ENCODE assay signal across 8 cellular contexts in the genomic region with DNA sequence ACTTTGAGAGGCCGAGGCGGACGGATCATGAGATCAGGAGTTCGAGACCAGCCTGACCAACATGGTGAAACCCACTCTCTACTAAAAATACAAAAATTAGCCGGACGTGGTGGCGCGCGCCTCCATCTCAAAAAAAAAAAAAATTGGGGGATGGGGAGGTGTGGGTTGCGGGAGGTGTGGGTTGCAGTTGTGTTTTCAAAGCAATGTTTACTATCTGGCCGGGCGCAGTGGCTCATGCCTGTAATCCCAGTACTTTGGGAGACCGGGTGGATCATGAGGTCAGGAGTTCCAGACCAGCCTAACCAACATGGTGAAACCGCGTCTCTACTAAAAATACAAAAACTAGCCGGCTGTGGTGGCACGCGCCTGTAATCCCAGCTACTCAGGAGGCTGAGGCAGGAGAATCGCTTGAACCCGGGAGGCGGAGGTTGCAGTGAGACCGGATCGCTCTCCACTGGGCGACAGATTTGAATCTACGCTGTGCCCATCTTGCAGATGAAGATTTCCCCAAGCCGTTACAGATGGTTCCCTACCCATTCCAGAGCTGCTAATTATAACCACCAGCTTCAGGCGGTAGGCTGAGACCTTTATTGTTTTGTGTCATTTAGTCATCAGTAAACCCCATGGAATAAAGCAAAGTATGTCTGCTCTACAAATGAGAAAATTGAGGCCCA. TPM values are rescaled to one million over a fixed set of nuclear protein-coding genes. Genes with fewer than 3 reads are reported as not detected.
DNase-seq lines count a peak whose midpoint lies in the region; ATAC-seq and TF ChIP-seq lines count a peak whose summit lies in the region.
"Not testable (repeated sequence)": the region's sequence is repeated elsewhere in the genome, so short reads cannot be mapped to it uniquely, and the experiment has no call there.

No MANE protein-coding gene starts in this region.

- H3K36me3 ChIP-seq in GM06990 (ENCODE audit: control insufficient read depth, insufficient read depth, low read length); NT2/D1 (ENCODE audit: insufficient read depth, insufficient read length, low read length); breast epithelium; mesendoderm (ENCODE audit: control insufficient read depth, insufficient read depth, low read length); psoas muscle (ENCODE audit: insufficient read depth in 1 of 2, low read depth in 1 of 2); upper lobe of right lung: not testable (repeated sequence)

- H3K56ac ChIP-seq in mesendoderm (ENCODE audit: low read length), result peak overlapping the region; percentile 2

- not testable (repeated sequence) for H3K18ac ChIP-seq in mesendoderm (ENCODE audit: low read length)

- not testable (repeated sequence) for H3K27me3 Mint-ChIP-seq in activated CD4-positive, alpha-beta memory T cell treated with anti-CD3 and anti-CD28 coated beads for 36 hours

- TF ChIP-seq CTCF in GM06990 (IDR thresholded peaks at IDR 0.05; ENCODE audit: insufficient read depth, low read length, poor library complexity, severe bottlenecking); breast epithelium (IDR thresholded peaks at IDR 0.05); foreskin fibroblast (IDR thresholded peaks at IDR 0.05; ENCODE audit: low read depth, low read length); psoas muscle (IDR thresholded peaks at IDR 0.05); upper lobe of right lung (IDR thresholded peaks at IDR 0.05): not testable (repeated sequence)

- CTCF ChIA-PET in activated CD4-positive, alpha-beta memory T cell treated with anti-CD3 and anti-CD28 coated beads for 36 hours (lab: Charles Lee), result not testable (repeated sequence)

- peaks cover 15% of the 10 kb centered on the region for H3K36me3 Mint-ChIP-seq in activated CD4-positive, alpha-beta memory T cell treated with anti-CD3 and anti-CD28 coated beads for 36 hours

- H2BK15ac ChIP-seq in mesendoderm (replicated peaks; ENCODE audit: low read depth), result not testable (repeated sequence)

- H3K27ac ChIP-seq in breast epithelium, result peak overlapping the region; percentile 90 to 92
- H3K27ac ChIP-seq in mesendoderm (ENCODE audit: low read depth, low read length), result not testable (repeated sequence)
- peak overlapping the region; percentile 94 for H3K27ac ChIP-seq in psoas muscle
- peak overlapping the region; percentile 59 for H3K27ac ChIP-seq in upper lobe of right lung

- peak overlapping the region; percentile 100 for H3K4me3 Mint-ChIP-seq in activated CD4-positive, alpha-beta memory T cell treated with anti-CD3 and anti-CD28 coated beads for 36 hours

- not testable (repeated sequence) for TF ChIP-seq POLR2A in breast epithelium (IDR thresholded peaks at IDR 0.05)

- not testable (repeated sequence) for H3K27me3 ChIP-seq in GM06990 (replicated peaks; ENCODE audit: control insufficient read depth, insufficient read depth, low read length); NT2/D1 (ENCODE audit: insufficient read depth, insufficient read length); breast epithelium; mesendoderm (ENCODE audit: insufficient read depth, low read length, poor library complexity); psoas muscle (ENCODE audit: insufficient read depth in 3 of 3, low read length in 2 of 3); upper lobe of right lung

- DNase-seq in GM06990 (ENCODE audit: extremely low read depth, insufficient read length); NT2/D1 (ENCODE audit: low read depth, low spot score); activated CD4-positive, alpha-beta memory T cell treated with anti-CD3 and anti-CD28 coated beads for 36 hours; breast epithelium (ENCODE audit: low spot score in 2 of 2); foreskin fibroblast; mesendoderm; psoas muscle; upper lobe of right lung: not testable (repeated sequence)

- not testable (repeated sequence) for H2AK5ac ChIP-seq in mesendoderm (ENCODE audit: low read length)

- POLR2A ChIA-PET in activated CD4-positive, alpha-beta memory T cell treated with anti-CD3 and anti-CD28 coated beads for 36 hours (lab: Charles Lee), result interaction anchor here (0.7 to 1.0 kb wide), 4 partner anchors 15 to 324 kb away, joined by 3 to 4 read pairs (median 4); partner anchors contain the start of gene SNX3

- H3K4me1 Mint-ChIP-seq in activated CD4-positive, alpha-beta memory T cell treated with anti-CD3 and anti-CD28 coated beads for 36 hours (ENCODE audit: low read depth), result peaks cover 33% of the 10 kb centered on the region

- not testable (repeated sequence) for H2BK5ac ChIP-seq in mesendoderm (ENCODE audit: low read length)

- not testable (repeated sequence) for H3K4ac ChIP-seq in mesendoderm (ENCODE audit: low read depth, low read length)

- no CpG with 5 or more reads among the region's 27 CpGs for WGBS in mesendoderm (ENCODE audit: extremely low coverage, insufficient coverage, low lambda C conversion rate)
- 79 to 81% (median 79%) methylated on average over 27 of the region's 27 CpGs for WGBS in psoas muscle, 3 donors

- not testable (repeated sequence) for H3K9me3 ChIP-seq in NT2/D1 (ENCODE audit: insufficient read depth, low read length); breast epithelium; psoas muscle; upper lobe of right lung

- H3K4me3 ChIP-seq in GM06990 (replicated peaks; ENCODE audit: low read depth, low read length) (peak overlapping the region; percentile 64), NT2/D1 (ENCODE audit: insufficient read length, low read depth) (peak overlapping the region; percentile 41), breast epithelium (peak overlapping the region; percentile 76 to 91 (median 87)), foreskin fibroblast (ENCODE audit: low read depth in 1 of 2, low read length in 2 of 2) (peak overlapping the region; percentile 68 to 99), psoas muscle (peak overlapping the region; percentile 96), upper lobe of right lung (peak overlapping the region; percentile 81)
- H3K4me3 ChIP-seq in mesendoderm (ENCODE audit: low read length), result not testable (repeated sequence)

- not testable (repeated sequence) for H3K23ac ChIP-seq in mesendoderm (ENCODE audit: low read length)

- not testable (repeated sequence) for H3K4me2 ChIP-seq in mesendoderm (ENCODE audit: low read length)

- H3K4me1 ChIP-seq in NT2/D1 (ENCODE audit: insufficient read depth, insufficient read length); mesendoderm (ENCODE audit: control insufficient read depth, low read depth, low read length): not testable (repeated sequence)
- peaks cover 0 to 11% of the 10 kb centered on the region in 2 donors for H3K4me1 ChIP-seq in breast epithelium
- peaks cover 25% of the 10 kb centered on the region for H3K4me1 ChIP-seq in psoas muscle
- H3K4me1 ChIP-seq in upper lobe of right lung, result peaks cover 23% of the 10 kb centered on the region

- not testable (repeated sequence) for H3K9ac ChIP-seq in NT2/D1 (ENCODE audit: insufficient read length, low read depth)
- peak overlapping the region; percentile 58 for H3K9ac ChIP-seq in mesendoderm (ENCODE audit: low read length)

- not testable (repeated sequence) for ATAC-seq in psoas muscle, upper lobe of right lung

- H4K5ac ChIP-seq in mesendoderm (ENCODE audit: low read length), result not testable (repeated sequence)

- not testable (repeated sequence) for H4K8ac ChIP-seq in mesendoderm (ENCODE audit: low read depth, low read length)

- H2BK120ac ChIP-seq in mesendoderm (ENCODE audit: low read depth, low read length), result not testable (repeated sequence)

- H3K27ac Mint-ChIP-seq in activated CD4-positive, alpha-beta memory T cell treated with anti-CD3 and anti-CD28 coated beads for 36 hours, result peak overlapping the region; percentile 89

- H3K79me1 ChIP-seq in mesendoderm (ENCODE audit: low read length), result not testable (repeated sequence)

- intact Hi-C loops in activated CD4-positive, alpha-beta memory T cell treated with anti-CD3 and anti-CD28 coated beads for 36 hours (cut with micrococcal nuclease), result loop anchor here (1.0 to 10.0 kb wide), 7 partner anchors 42 to 1526 kb away; partner anchors contain the start of genes CD164, CEP57L1, OSTM1 and SNX3
- intact Hi-C loops in breast epithelium (cut with DNase I; ENCODE audit: low total_unique reads); psoas muscle (cut with DNase I); upper lobe of right lung (cut with DNase I): not testable (repeated sequence)

- not testable (repeated sequence) for H3K9me3 Mint-ChIP-seq in activated CD4-positive, alpha-beta memory T cell treated with anti-CD3 and anti-CD28 coated beads for 36 hours

- peaks cover 33% of the 10 kb centered on the region for H3K79me2 ChIP-seq in mesendoderm (ENCODE audit: control insufficient read depth, insufficient read depth, low read length)

RNA-seq across cellular contexts. Expression of gene SEC63, which starts 0.8 kb away (rescaled TPM):
- 10 to 100 TPM; 90.6 to 95.9 TPM for total RNA-seq in activated CD4-positive, alpha-beta memory T cell treated with anti-CD3 and anti-CD28 coated beads for 36 hours
- total RNA-seq in breast epithelium, result 10 to 100 TPM; 48.8 to 60.0 (median 58.7) TPM
- 58.7 TPM for polyA plus RNA-seq in mesendoderm (2013, experiment 1 of 2)
- polyA plus RNA-seq in mesendoderm (2013, experiment 2 of 2), result 59.4 TPM
- 10 to 100 TPM; 21.8 to 53.8 (median 41.3) TPM for total RNA-seq in psoas muscle
- 10 to 100 TPM; 15.1 to 23.2 (median 18.5) TPM for polyA plus RNA-seq in psoas muscle
- 118 TPM for total RNA-seq in upper lobe of right lung
